Comparison of ENCODE assay signal across 8 cellular contexts in genomic region chr5:77774981-77775772, GRCh38. TPM values are rescaled to one million over a fixed set of nuclear protein-coding genes. Genes with fewer than 3 reads are reported as not detected.
DNase-seq lines count a peak whose midpoint lies in the region; ATAC-seq lines count a peak whose summit lies in the region.

No MANE protein-coding gene starts in this region.

- peak overlapping the region; percentile 93 for H3K27ac Mint-ChIP-seq in activated T-helper 1 cell treated with anti-CD3 and anti-CD28 coated beads, Interleukin-12 subunit alpha, Interleukin-12 subunit beta, Interleukin-2, Interleukin-4 antibody, amounts not matched to agents 30 ng/mL and 10 ng/mL and 1 ng/mL, durations not matched to agents 14 hours and 24 hours and 36 hours
- peak overlapping the region; percentile 98 for H3K27ac Mint-ChIP-seq in stimulated activated effector memory CD8-positive, alpha-beta T cell treated with anti-CD3 and anti-CD28 coated beads, Interleukin-12 subunit alpha, Interleukin-12 subunit beta, amount 100 ng/mL, for 72 hours

- no peaks in the 10 kb centered on the region for H3K9me3 ChIP-seq in iPS DF 6.9 (ENCODE audit: control insufficient read depth, insufficient read depth, low read length)

- peaks cover 49% of the 10 kb centered on the region for H3K4me1 Mint-ChIP-seq in activated T-helper 1 cell treated with anti-CD3 and anti-CD28 coated beads, Interleukin-12 subunit alpha, Interleukin-12 subunit beta, Interleukin-2, Interleukin-4 antibody, amounts not matched to agents 30 ng/mL and 10 ng/mL and 1 ng/mL, durations not matched to agents 14 hours and 24 hours and 36 hours (ENCODE audit: low read depth)
- peaks cover 46% of the 10 kb centered on the region for H3K4me1 Mint-ChIP-seq in stimulated activated effector memory CD8-positive, alpha-beta T cell treated with anti-CD3 and anti-CD28 coated beads, Interleukin-12 subunit alpha, Interleukin-12 subunit beta, amount 100 ng/mL, for 72 hours

- peaks cover 2% of the 10 kb centered on the region for H3K27me3 Mint-ChIP-seq in activated T-helper 1 cell treated with anti-CD3 and anti-CD28 coated beads, Interleukin-12 subunit alpha, Interleukin-12 subunit beta, Interleukin-2, Interleukin-4 antibody, amounts not matched to agents 30 ng/mL and 10 ng/mL and 1 ng/mL, durations not matched to agents 14 hours and 24 hours and 36 hours (ENCODE audit: insufficient read depth)

- DNase-seq in stimulated activated CD4-positive, alpha-beta T cell treated with anti-CD3 and anti-CD28 coated beads, Interleukin-1b, Interleukin-23, amount 100 ng/mL, for 48 hours, result peak; percentile 40
- DNase-seq in stimulated activated CD4-positive, alpha-beta T cell treated with anti-CD3 and anti-CD28 coated beads, Interleukin-12 subunit alpha, Interleukin-12 subunit beta, amount 100 ng/mL, for 4 hours, result no peak
- no peak for DNase-seq in activated T-helper 1 cell treated with anti-CD3 and anti-CD28 coated beads, Interleukin-12 subunit alpha, Interleukin-12 subunit beta, Interleukin-2, Interleukin-4 antibody, amounts not matched to agents 30 ng/mL and 10 ng/mL and 1 ng/mL, durations not matched to agents 14 hours and 24 hours and 36 hours (ENCODE audit: low spot score)
- DNase-seq in iPS DF 6.9 (ENCODE audit: low read depth, low spot score) (no peak), T-helper 9 cell (no peak)
- DNase-seq in stimulated activated effector memory CD8-positive, alpha-beta T cell treated with anti-CD3 and anti-CD28 coated beads, Interleukin-12 subunit alpha, Interleukin-12 subunit beta, amount 100 ng/mL, for 72 hours (ENCODE audit: low spot score in 2 of 2), result no peak
- DNase-seq in activated effector memory CD4-positive, alpha-beta T cell treated with Interleukin-2 at 50 U/mL for 16 hours, result no peak

- no peaks in the 10 kb centered on the region; the same call in 1 of the 2 replicates for H3K36me3 ChIP-seq in iPS DF 6.9 (ENCODE audit: control insufficient read depth, insufficient read depth, low read length)

- intact Hi-C loops in activated T-helper 1 cell treated with anti-CD3 and anti-CD28 coated beads, Interleukin-12 subunit alpha, Interleukin-12 subunit beta, Interleukin-2, Interleukin-4 antibody, amounts not matched to agents 30 ng/mL and 10 ng/mL and 1 ng/mL, durations not matched to agents 14 hours and 24 hours and 36 hours (cut with micrococcal nuclease), result loop anchor here (5.0 to 10.0 kb wide), 4 partner anchors 110 to 1740 kb away; partner anchors contain the start of genes F2R and HOMER1

- no peaks in the 10 kb centered on the region for H3K27me3 ChIP-seq in iPS DF 6.9 (ENCODE audit: control insufficient read depth, insufficient read depth, low read length)

- peak overlapping the region; percentile 89 for H3K4me3 ChIP-seq in iPS DF 6.9 (ENCODE audit: low read length)

- ATAC-seq in HG03354 (IDR thresholded peaks at IDR 0.05; ENCODE audit: poor library complexity, severe bottlenecking, unreplicated experiment), result peak; percentile 26
- peak; percentile 45 for ATAC-seq in stimulated activated effector memory CD8-positive, alpha-beta T cell treated with anti-CD3 and anti-CD28 coated beads, Interleukin-12 subunit alpha, Interleukin-12 subunit beta, amount 100 ng/mL, for 72 hours

- no peak overlapping the region for H3K27ac ChIP-seq in iPS DF 6.9 (ENCODE audit: low read length)

- whole genome bisulfite sequencing in iPS DF 6.9 (ENCODE audit: insufficient coverage, insufficient read length), result no CpG with 5 or more reads among the region's 13 CpGs

- H3K36me3 Mint-ChIP-seq in activated T-helper 1 cell treated with anti-CD3 and anti-CD28 coated beads, Interleukin-12 subunit alpha, Interleukin-12 subunit beta, Interleukin-2, Interleukin-4 antibody, amounts not matched to agents 30 ng/mL and 10 ng/mL and 1 ng/mL, durations not matched to agents 14 hours and 24 hours and 36 hours (ENCODE audit: low read depth), result peaks cover 24% of the 10 kb centered on the region
- H3K36me3 Mint-ChIP-seq in stimulated activated effector memory CD8-positive, alpha-beta T cell treated with anti-CD3 and anti-CD28 coated beads, Interleukin-12 subunit alpha, Interleukin-12 subunit beta, amount 100 ng/mL, for 72 hours, result peaks cover 59% of the 10 kb centered on the region

- no peaks in the 10 kb centered on the region for H3K9me3 Mint-ChIP-seq in activated T-helper 1 cell treated with anti-CD3 and anti-CD28 coated beads, Interleukin-12 subunit alpha, Interleukin-12 subunit beta, Interleukin-2, Interleukin-4 antibody, amounts not matched to agents 30 ng/mL and 10 ng/mL and 1 ng/mL, durations not matched to agents 14 hours and 24 hours and 36 hours
- no peaks in the 10 kb centered on the region for H3K9me3 Mint-ChIP-seq in stimulated activated effector memory CD8-positive, alpha-beta T cell treated with anti-CD3 and anti-CD28 coated beads, Interleukin-12 subunit alpha, Interleukin-12 subunit beta, amount 100 ng/mL, for 72 hours

- H3K4me1 ChIP-seq in iPS DF 6.9 (ENCODE audit: control insufficient read depth, insufficient read depth, low read length), result peaks cover 2% of the 10 kb centered on the region

- peak overlapping the region; percentile 89 for H3K4me3 Mint-ChIP-seq in activated T-helper 1 cell treated with anti-CD3 and anti-CD28 coated beads, Interleukin-12 subunit alpha, Interleukin-12 subunit beta, Interleukin-2, Interleukin-4 antibody, amounts not matched to agents 30 ng/mL and 10 ng/mL and 1 ng/mL, durations not matched to agents 14 hours and 24 hours and 36 hours
- peak overlapping the region; percentile 92 for H3K4me3 Mint-ChIP-seq in stimulated activated effector memory CD8-positive, alpha-beta T cell treated with anti-CD3 and anti-CD28 coated beads, Interleukin-12 subunit alpha, Interleukin-12 subunit beta, amount 100 ng/mL, for 72 hours

RNA-seq across cellular contexts. Expression of gene TBCA, which starts 1.0 kb away (rescaled TPM):
- total RNA-seq in activated T-helper 1 cell treated with anti-CD3 and anti-CD28 coated beads, Interleukin-12 subunit alpha, Interleukin-12 subunit beta, Interleukin-2, Interleukin-4 antibody, amounts not matched to agents 30 ng/mL and 10 ng/mL and 1 ng/mL, durations not matched to agents 14 hours and 24 hours and 36 hours, result 179 and 212 TPM in 2 replicates
